In genomic region chr3:23776352-23776891, GRCh38 we compare ENCODE assay signal across 13 cellular contexts. TPM values are rescaled to one million over a fixed set of nuclear protein-coding genes. Genes with fewer than 3 reads are reported as not detected.
A peak's percentile ranks its signal among the peaks of the same experiment; 100 is the strongest.
DNase-seq lines count a peak whose midpoint lies in the region; ATAC-seq and TF ChIP-seq lines count a peak whose summit lies in the region.
"Had no signal": no experiment of that assay in that cellular context is flagged by ENCODE, and none has a peak within 500 bp of the region (broad histone marks: within the 10 kb centered on the region; RNA-seq: fewer than 3 reads in every experiment).

No MANE protein-coding gene starts in this region.

- H3K4me1 ChIP-seq in heart right ventricle (peaks cover 0 to 18% (median 5%) of the 10 kb centered on the region in 9 donors), sigmoid colon (no peaks in the 10 kb centered on the region)

- peaks cover 0 to 5% (median 1%) of the 10 kb centered on the region in 5 experiments for H3K9me3 Mint-ChIP-seq in brain

- no peaks in the 10 kb centered on the region for H3K36me3 ChIP-seq in heart right ventricle
- no peaks in the 10 kb centered on the region for H3K36me3 ChIP-seq in sigmoid colon
- H3K36me3 ChIP-seq: neutrophil had no signal

- H3K27me3 ChIP-seq in heart right ventricle: no peaks in the 10 kb centered on the region
- H3K27me3 ChIP-seq in sigmoid colon: no peaks in the 10 kb centered on the region
- H3K27me3 ChIP-seq: neutrophil had no signal

- peak overlapping the region in 6 of 10 donors; percentile 12 to 77 (median 40) for H3K27ac ChIP-seq in heart right ventricle
- H3K27ac ChIP-seq in sigmoid colon: peak overlapping the region in 3 of 4 donors; percentile 29 to 62 (median 60)
- H3K27ac ChIP-seq: neutrophil had no signal

- ATAC-seq in heart right ventricle: peak in 7 of 8 donors; percentile 61 to 81 (median 78)
- no peak for ATAC-seq in HG02840 (IDR thresholded peaks at IDR 0.05; ENCODE audit: low FRiP score, unreplicated experiment)
- ATAC-seq in GM19467 (IDR thresholded peaks at IDR 0.05; ENCODE audit: unreplicated experiment): no peak
- no peak for ATAC-seq in HG03521 (IDR thresholded peaks at IDR 0.05; ENCODE audit: unreplicated experiment)
- ATAC-seq: activated CD8-positive, alpha-beta memory T cell treated with anti-CD3 and anti-CD28 coated beads, Interleukin-2, amount 10 ng/mL, durations not matched to agents 7 days and 5 days had no signal

- H3K4me1 Mint-ChIP-seq in brain: peaks cover 17% of the 10 kb centered on the region
- H3K4me1 Mint-ChIP-seq: activated CD8-positive, alpha-beta memory T cell treated with anti-CD3 and anti-CD28 coated beads, Interleukin-2, amount 10 ng/mL, durations not matched to agents 7 days and 5 days had no signal

- no peak for TF ChIP-seq POLR2A in sigmoid colon (IDR thresholded peaks at IDR 0.05)

- 61 to 68% methylated on average over 6 of the region's 6 CpGs for WGBS in heart right ventricle, 2 donors
- WGBS in sigmoid colon, 2 donors: 87 to 88% methylated on average over 6 of the region's 6 CpGs

- H3K27ac Mint-ChIP-seq in brain: peak overlapping the region; percentile 52 to 97 (median 89)
- H3K27ac Mint-ChIP-seq: activated CD8-positive, alpha-beta memory T cell treated with anti-CD3 and anti-CD28 coated beads, Interleukin-2, amount 10 ng/mL, durations not matched to agents 7 days and 5 days had no signal

- H3K36me3 Mint-ChIP-seq in brain: no peaks in the 10 kb centered on the region
- H3K36me3 Mint-ChIP-seq: activated CD8-positive, alpha-beta memory T cell treated with anti-CD3 and anti-CD28 coated beads, Interleukin-2, amount 10 ng/mL, durations not matched to agents 7 days and 5 days had no signal

- peak in 1 of 4 donors; percentile 21 for TF ChIP-seq EP300 in sigmoid colon (IDR thresholded peaks at IDR 0.05)

- TF ChIP-seq CTCF in brain (conservative IDR thresholded peaks at IDR 0.05): no peak
- TF ChIP-seq CTCF in heart right ventricle (IDR thresholded peaks at IDR 0.05): no peak
- TF ChIP-seq CTCF in sigmoid colon (IDR thresholded peaks at IDR 0.05): no peak

- peak; percentile 17 for DNase-seq in ELR (ENCODE audit: low read depth)
- no peak for DNase-seq in heart right ventricle
- DNase-seq in sigmoid colon: no peak
- DNase-seq in NCI-H187 treated with DMSO at 0.1 percent for 48 hours (lab: John Stamatoyannopoulos, UW): no peak
- DNase-seq: activated CD8-positive, alpha-beta memory T cell treated with anti-CD3 and anti-CD28 coated beads, Interleukin-2, amount 10 ng/mL, durations not matched to agents 7 days and 5 days; NCI-H1092 treated with DMSO at 0.1 percent for 48 hours; SHP77 treated with DMSO at 0.1 percent for 48 hours; stimulated activated naive CD4-positive, alpha-beta T cell treated with Interleukin-2 at 50 U/mL for 16 hours had no signal

- no peaks in the 10 kb centered on the region for H3K27me3 Mint-ChIP-seq in brain

- peaks cover 0 to 3% (median 0%) of the 10 kb centered on the region in 11 donors for H3K9me3 ChIP-seq in heart right ventricle
- no peaks in the 10 kb centered on the region for H3K9me3 ChIP-seq in sigmoid colon
- H3K9me3 ChIP-seq: neutrophil had no signal

- intact Hi-C loops in heart right ventricle (cut with DNase I): no loop called here
- intact Hi-C loops in sigmoid colon (cut with DNase I): no loop called here

- H3K4me3 ChIP-seq in heart right ventricle (no peak overlapping the region), sigmoid colon (no peak overlapping the region)

- peak overlapping the region in 3 of 5 experiments; percentile 7 to 50 (median 37) for H3K4me3 Mint-ChIP-seq in brain
- H3K4me3 Mint-ChIP-seq: activated CD8-positive, alpha-beta memory T cell treated with anti-CD3 and anti-CD28 coated beads, Interleukin-2, amount 10 ng/mL, durations not matched to agents 7 days and 5 days had no signal

RNA-seq across cellular contexts. Expression of gene UBE2E1, which starts 29.3 kb away (rescaled TPM):
- polyA plus RNA-seq in brain (ENCODE audit: insufficient read depth, low read depth, low replicate concordance) (53.5 TPM), heart right ventricle (10 to 100 TPM; 45.2 to 64.9 TPM), sigmoid colon (100 to 1,000 TPM in 1 of 3 donors, 10 to 100 TPM in 2; 78.7 to 108 (median 95.3) TPM)
- total RNA-seq in heart right ventricle (10 to 100 TPM; 59.7 to 88.8 (median 65.9) TPM), sigmoid colon (100 to 1,000 TPM in 2 of 4 donors, 10 to 100 TPM in 2; 61.4 to 145 (median 104) TPM)

Comparison
In these comparisons a context has a peak if more than half of its experiments do, and no peak if none do; other contexts are left out.
1. ATAC-seq: peak in heart right ventricle (7 of 8); none in HG02840 (single experiment), GM19467 (single experiment) and HG03521 (single experiment).